In the genomic region with DNA sequence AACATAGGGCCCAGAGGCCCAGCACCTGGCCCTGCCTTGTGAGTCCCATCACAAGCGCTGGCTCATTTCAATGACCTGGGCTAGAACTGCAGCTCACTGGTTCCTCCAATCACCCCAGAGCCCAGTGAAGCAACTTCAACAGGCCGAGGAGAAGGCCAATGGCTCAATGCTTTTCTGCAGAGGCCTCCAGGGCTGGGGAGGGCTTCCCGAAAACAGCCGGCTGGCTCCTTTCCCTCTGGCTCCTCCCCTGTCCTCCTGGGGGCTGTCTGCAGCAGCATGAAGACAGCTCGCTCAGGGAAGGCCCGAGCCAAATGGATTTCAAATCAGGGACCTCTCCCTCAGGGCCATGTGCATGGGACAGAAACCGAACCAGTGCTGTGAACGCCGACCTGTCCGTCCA, we compare ENCODE assay signal across 20 cellular contexts.
A peak's percentile ranks its signal among the peaks of the same experiment; 100 is the strongest.
DNase-seq lines count a peak whose midpoint lies in the region; ATAC-seq and TF ChIP-seq lines count a peak whose summit lies in the region.
"Had no signal": no experiment of that assay in that cellular context is flagged by ENCODE, and none has a peak within 500 bp of the region (broad histone marks: within the 10 kb centered on the region; RNA-seq: fewer than 3 reads in every experiment).

No MANE protein-coding gene starts in this region.

- H3K4me1 Mint-ChIP-seq in GM23338: peaks cover 25% of the 10 kb centered on the region

- H3F3A ChIP-seq in GM23338 (replicated peaks; ENCODE audit: low read depth): no peaks in the 10 kb centered on the region

- H2AFZ ChIP-seq in GM23338: no peak overlapping the region

- DNase-seq in GM23338 (ENCODE audit: low spot score): no peak
- peak; percentile 16 for DNase-seq in fibroblast of the aortic adventitia (ENCODE audit: low read depth)
- peak; percentile 74 to 90 (median 90) for DNase-seq in right cardiac atrium
- DNase-seq in psoas muscle: peak; percentile 47 to 85
- no peak for DNase-seq in NK-92 (lab: John Stamatoyannopoulos, UW; ENCODE audit: unreplicated experiment)
- DNase-seq in activated CD8-positive, alpha-beta memory T cell treated with anti-CD3 and anti-CD28 coated beads, Interleukin-2, amount 50 U/mL, for 4 hours: no peak
- no peak for DNase-seq in GM10248 (ENCODE audit: extremely low spot score)
- DNase-seq: Calu3; CD8-positive, alpha-beta T cell; KG1; NCI-H1417; NCI-H187; NCI-H2107; NCI-H226; NCI-H524; PC-3; RPMI8226 had no signal

- H3K4me1 ChIP-seq in GM23338 (ENCODE audit: insufficient read depth) (peaks cover 8% of the 10 kb centered on the region; the same call in 1 of the 2 replicates), right cardiac atrium (ENCODE audit: control insufficient read depth, insufficient read depth, low read length) (peaks cover 3% of the 10 kb centered on the region), psoas muscle (peaks cover 4% of the 10 kb centered on the region)

- H4K20me1 ChIP-seq in GM23338 (replicated peaks; ENCODE audit: insufficient read depth): 0 out of 2 replicates have a peak, but pooled peaks cover 3% of the 10 kb centered on the region

- H3K36me3 ChIP-seq in GM23338 (ENCODE audit: insufficient read depth) (0 out of 2 replicates have a peak, but pooled peaks cover 6% of the 10 kb centered on the region), psoas muscle (ENCODE audit: insufficient read depth in 1 of 2, low read depth in 1 of 2) (peaks cover 0 to 17% of the 10 kb centered on the region in 2 donors)

- H3K27me3 ChIP-seq in GM23338 (ENCODE audit: insufficient read depth) (no peaks in the 10 kb centered on the region), right cardiac atrium (ENCODE audit: control insufficient read depth, insufficient read depth) (no peaks in the 10 kb centered on the region), psoas muscle (ENCODE audit: insufficient read depth in 3 of 3, low read length in 2 of 3) (no peaks in the 10 kb centered on the region)
- H3K27me3 ChIP-seq: BLaER1 had no signal

- peak overlapping the region; percentile 88 for H3K27ac Mint-ChIP-seq in GM23338
- H3K27ac Mint-ChIP-seq: CD8-positive, alpha-beta T cell had no signal

- no peak overlapping the region for H3K4me3 Mint-ChIP-seq in GM23338
- H3K4me3 Mint-ChIP-seq: CD8-positive, alpha-beta T cell had no signal

- POLR2A ChIA-PET in GM10248 (lab: Yijun Ruan, JAX): interaction anchor here (0.6 kb wide), 1 partner anchor 357 kb away, joined by 7 read pairs; no protein-coding TSS in a partner anchor

- H3K27ac ChIP-seq in GM23338 (ENCODE audit: low read depth) (no peak overlapping the region), right cardiac atrium (ENCODE audit: low read length) (no peak overlapping the region), psoas muscle (no peak overlapping the region)
- H3K27ac ChIP-seq: BLaER1 had no signal

- no peaks in the 10 kb centered on the region for H3K9me2 ChIP-seq in GM23338 (ENCODE audit: insufficient read depth)

- no peak overlapping the region for H3K4me2 ChIP-seq in GM23338

- WGBS in right cardiac atrium: 58% methylated on average over 10 of the region's 10 CpGs
- WGBS in psoas muscle, 3 donors: 63 to 69% (median 66%) methylated on average over 10 of the region's 10 CpGs

- H3K9me3 Mint-ChIP-seq in GM23338: peaks cover 14% of the 10 kb centered on the region

- intact Hi-C loops in right cardiac atrium (cut with DNase I) (no loop called here), psoas muscle (cut with DNase I) (no loop called here)

- H3K4me3 ChIP-seq in GM23338 (no peak overlapping the region), fibroblast of the aortic adventitia (ENCODE audit: low read depth, low read length) (no peak overlapping the region), right cardiac atrium (ENCODE audit: low read length) (no peak overlapping the region), psoas muscle (no peak overlapping the region)
- H3K4me3 ChIP-seq: BLaER1 had no signal

- H3K36me3 Mint-ChIP-seq in GM23338 (ENCODE audit: low read depth): peaks cover 23% of the 10 kb centered on the region
- H3K36me3 Mint-ChIP-seq: CD8-positive, alpha-beta T cell had no signal

- no peaks in the 10 kb centered on the region for H3K9me3 ChIP-seq in right cardiac atrium (ENCODE audit: control insufficient read depth, low read length)
- no peaks in the 10 kb centered on the region for H3K9me3 ChIP-seq in psoas muscle

- ATAC-seq in GM23338 (no peak; the same call in 2 of the 3 replicates), right cardiac atrium (peak; percentile 77 to 90), psoas muscle (peak in 2 of 4 donors; percentile 28 to 61), HG03196 (IDR thresholded peaks at IDR 0.05; ENCODE audit: unreplicated experiment) (no peak)
- ATAC-seq: CD8-positive, alpha-beta T cell; HepG2; PC-3 had no signal

- H3K79me2 ChIP-seq in GM23338 (replicated peaks; ENCODE audit: insufficient read depth): 0 out of 2 replicates have a peak, but pooled peaks cover 7% of the 10 kb centered on the region

- peaks cover 5% of the 10 kb centered on the region for H3K27me3 Mint-ChIP-seq in GM23338 (ENCODE audit: insufficient read depth, low read depth, poor library complexity)

- CTCF ChIA-PET in GM10248 (lab: Yijun Ruan, JAX): interaction anchor here (0.7 kb wide), 1 partner anchor 23 kb away, joined by 3 read pairs; no protein-coding TSS in a partner anchor

- no peak for TF ChIP-seq CTCF in GM23338 (conservative IDR thresholded peaks at IDR 0.05; ENCODE audit: low read depth in 2 of 2)
- TF ChIP-seq CTCF in fibroblast of the aortic adventitia (IDR thresholded peaks at IDR 0.05; ENCODE audit: insufficient read depth, low read length): no peak
- TF ChIP-seq CTCF in psoas muscle (IDR thresholded peaks at IDR 0.05): no peak
- no peak for TF ChIP-seq CTCF in GM10248 (IDR thresholded peaks at IDR 0.05; ENCODE audit: control extremely low read depth, extremely low read depth, low read depth, missing control alignments)

TF ChIP-seq in GM23338, 12 proteins besides CTCF, POLR2A, EP300 and RAD21 (continues in another document):
- TF ChIP-seq CREB1 (CRISPR knock-in tag; IDR thresholded peaks at IDR 0.05; ENCODE audit: low read depth) (no peak), ZNF331 (CRISPR knock-in tag; IDR thresholded peaks at IDR 0.05; ENCODE audit: low read depth) (no peak), POLR2AphosphoS5 (IDR thresholded peaks at IDR 0.05; ENCODE audit: low read depth) (no peak)
- TF ChIP-seq, protein P1, sequence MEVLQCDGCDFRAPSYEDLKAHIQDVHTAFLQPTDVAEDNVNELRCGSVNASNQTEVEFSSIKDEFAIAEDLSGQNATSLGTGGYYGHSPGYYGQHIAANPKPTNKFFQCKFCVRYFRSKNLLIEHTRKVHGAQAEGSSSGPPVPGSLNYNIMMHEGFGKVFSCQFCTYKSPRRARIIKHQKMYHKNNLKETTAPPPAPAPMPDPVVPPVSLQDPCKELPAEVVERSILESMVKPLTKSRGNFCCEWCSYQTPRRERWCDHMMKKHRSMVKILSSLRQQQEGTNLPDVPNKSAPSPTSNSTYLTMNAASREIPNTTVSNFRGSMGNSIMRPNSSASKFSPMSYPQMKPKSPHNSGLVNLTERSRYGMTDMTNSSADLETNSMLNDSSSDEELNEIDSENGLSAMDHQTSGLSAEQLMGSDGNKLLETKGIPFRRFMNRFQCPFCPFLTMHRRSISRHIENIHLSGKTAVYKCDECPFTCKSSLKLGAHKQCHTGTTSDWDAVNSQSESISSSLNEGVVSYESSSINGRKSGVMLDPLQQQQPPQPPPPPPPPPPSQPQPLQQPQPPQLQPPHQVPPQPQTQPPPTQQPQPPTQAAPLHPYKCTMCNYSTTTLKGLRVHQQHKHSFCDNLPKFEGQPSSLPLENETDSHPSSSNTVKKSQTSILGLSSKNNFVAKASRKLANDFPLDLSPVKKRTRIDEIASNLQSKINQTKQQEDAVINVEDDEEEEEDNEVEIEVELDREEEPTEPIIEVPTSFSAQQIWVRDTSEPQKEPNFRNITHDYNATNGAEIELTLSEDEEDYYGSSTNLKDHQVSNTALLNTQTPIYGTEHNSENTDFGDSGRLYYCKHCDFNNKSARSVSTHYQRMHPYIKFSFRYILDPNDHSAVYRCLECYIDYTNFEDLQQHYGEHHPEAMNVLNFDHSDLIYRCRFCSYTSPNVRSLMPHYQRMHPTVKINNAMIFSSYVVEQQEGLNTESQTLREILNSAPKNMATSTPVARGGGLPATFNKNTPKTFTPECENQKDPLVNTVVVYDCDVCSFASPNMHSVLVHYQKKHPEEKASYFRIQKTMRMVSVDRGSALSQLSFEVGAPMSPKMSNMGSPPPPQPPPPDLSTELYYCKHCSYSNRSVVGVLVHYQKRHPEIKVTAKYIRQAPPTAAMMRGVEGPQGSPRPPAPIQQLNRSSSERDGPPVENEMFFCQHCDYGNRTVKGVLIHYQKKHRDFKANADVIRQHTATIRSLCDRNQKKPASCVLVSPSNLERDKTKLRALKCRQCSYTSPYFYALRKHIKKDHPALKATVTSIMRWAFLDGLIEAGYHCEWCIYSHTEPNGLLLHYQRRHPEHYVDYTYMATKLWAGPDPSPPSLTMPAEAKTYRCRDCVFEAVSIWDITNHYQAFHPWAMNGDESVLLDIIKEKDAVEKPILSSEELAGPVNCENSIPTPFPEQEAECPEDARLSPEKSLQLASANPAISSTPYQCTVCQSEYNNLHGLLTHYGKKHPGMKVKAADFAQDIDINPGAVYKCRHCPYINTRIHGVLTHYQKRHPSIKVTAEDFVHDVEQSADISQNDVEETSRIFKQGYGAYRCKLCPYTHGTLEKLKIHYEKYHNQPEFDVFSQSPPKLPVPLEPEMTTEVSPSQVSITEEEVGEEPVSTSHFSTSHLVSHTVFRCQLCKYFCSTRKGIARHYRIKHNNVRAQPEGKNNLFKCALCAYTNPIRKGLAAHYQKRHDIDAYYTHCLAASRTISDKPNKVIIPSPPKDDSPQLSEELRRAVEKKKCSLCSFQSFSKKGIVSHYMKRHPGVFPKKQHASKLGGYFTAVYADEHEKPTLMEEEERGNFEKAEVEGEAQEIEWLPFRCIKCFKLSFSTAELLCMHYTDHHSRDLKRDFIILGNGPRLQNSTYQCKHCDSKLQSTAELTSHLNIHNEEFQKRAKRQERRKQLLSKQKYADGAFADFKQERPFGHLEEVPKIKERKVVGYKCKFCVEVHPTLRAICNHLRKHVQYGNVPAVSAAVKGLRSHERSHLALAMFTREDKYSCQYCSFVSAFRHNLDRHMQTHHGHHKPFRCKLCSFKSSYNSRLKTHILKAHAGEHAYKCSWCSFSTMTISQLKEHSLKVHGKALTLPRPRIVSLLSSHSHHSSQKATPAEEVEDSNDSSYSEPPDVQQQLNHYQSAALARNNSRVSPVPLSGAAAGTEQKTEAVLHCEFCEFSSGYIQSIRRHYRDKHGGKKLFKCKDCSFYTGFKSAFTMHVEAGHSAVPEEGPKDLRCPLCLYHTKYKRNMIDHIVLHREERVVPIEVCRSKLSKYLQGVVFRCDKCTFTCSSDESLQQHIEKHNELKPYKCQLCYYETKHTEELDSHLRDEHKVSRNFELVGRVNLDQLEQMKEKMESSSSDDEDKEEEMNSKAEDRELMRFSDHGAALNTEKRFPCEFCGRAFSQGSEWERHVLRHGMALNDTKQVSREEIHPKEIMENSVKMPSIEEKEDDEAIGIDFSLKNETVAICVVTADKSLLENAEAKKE (CRISPR knock-in tag; IDR thresholded peaks at IDR 0.05): no peak

Comparison
In these comparisons a context has a peak if more than half of its experiments do, and no peak if none do; other contexts are left out.
1. ATAC-seq: peak in right cardiac atrium (2 of 2); none in GM23338 (single experiment) and HG03196 (single experiment).
2. DNase-seq: peak in fibroblast of the aortic adventitia (single experiment), right cardiac atrium (3 of 3) and psoas muscle (2 of 2); none in GM23338 (single experiment), NK-92 (single experiment), activated CD8-positive, alpha-beta memory T cell treated with anti-CD3 and anti-CD28 coated beads, Interleukin-2, amount 50 U/mL, for 4 hours (single experiment) and GM10248 (single experiment).